In genomic region chr1:204902674-204903073, GRCh38 we compare ENCODE assay signal across 18 cellular contexts. TPM values are rescaled to one million over a fixed set of nuclear protein-coding genes. Genes with fewer than 3 reads are reported as not detected.
A peak's percentile ranks its signal among the peaks of the same experiment; 100 is the strongest.
DNase-seq lines count a peak whose midpoint lies in the region; ATAC-seq lines count a peak whose summit lies in the region.
"Had no signal": no experiment of that assay in that cellular context is flagged by ENCODE, and none has a peak within 500 bp of the region (broad histone marks: within the 10 kb centered on the region; RNA-seq: fewer than 3 reads in every experiment).

No MANE protein-coding gene starts in this region.

- H3K27me3 ChIP-seq in right cardiac atrium (ENCODE audit: control insufficient read depth, insufficient read depth) = no peaks in the 10 kb centered on the region
- H3K27me3 ChIP-seq: SJCRH30 had no signal

- peaks cover 3% of the 10 kb centered on the region for H3K4me1 ChIP-seq in right cardiac atrium (ENCODE audit: control insufficient read depth, insufficient read depth, low read length)

- no peak overlapping the region for H3K4me3 ChIP-seq in right cardiac atrium (ENCODE audit: low read length)
- H3K4me3 ChIP-seq: SJCRH30 had no signal

- H3K27ac ChIP-seq in right cardiac atrium (ENCODE audit: low read length) = no peak overlapping the region
- H3K27ac ChIP-seq: RWPE1, SJCRH30 had no signal

- H3K9me3 ChIP-seq in right cardiac atrium (ENCODE audit: control insufficient read depth, low read length) = no peaks in the 10 kb centered on the region
- H3K9me3 ChIP-seq: SJCRH30 had no signal

- WGBS in right cardiac atrium = 64% methylated on average over 6 of the region's 6 CpGs

- intact Hi-C loops in right cardiac atrium (cut with DNase I) = no loop called here
- intact Hi-C loops in Right ventricle myocardium superior (cut with DNase I) = no loop called here

- DNase-seq in DMS153 treated with DMSO at 0.1 percent for 48 hours (lab: John Stamatoyannopoulos, UW; ENCODE audit: unreplicated experiment) (peak; percentile 53), DMS153 (lab: John Stamatoyannopoulos, UW) (no peak), right cardiac atrium (no peak), Right ventricle myocardium superior (no peak), NCI-H524 treated with DMSO at 0.1 percent for 48 hours (lab: John Stamatoyannopoulos, UW) (peak; percentile 81), NCI-H1694 treated with DMSO at 0.1 percent for 48 hours (lab: John Stamatoyannopoulos, UW) (no peak)
- DNase-seq: 8988T, HFFc6, KBM-7, NCI-H1436, NCI-H526, PC-3, SJCRH30 had no signal

- ATAC-seq in right cardiac atrium (peak; percentile 64 to 74), Right ventricle myocardium superior (ENCODE audit: poor library complexity) (no peak), HG03045 (IDR thresholded peaks at IDR 0.05; ENCODE audit: unreplicated experiment) (no peak), GM18517 (IDR thresholded peaks at IDR 0.05; ENCODE audit: unreplicated experiment) (no peak)
- ATAC-seq: HepG2, PC-3 had no signal

RNA-seq across cellular contexts. Expression of gene NFASC, which starts 32.0 kb away (rescaled TPM):
- total RNA-seq in right cardiac atrium = 10 to 100 TPM; 59.5 to 94.2 (median 67.1) TPM
- polyA plus RNA-seq in right cardiac atrium = 44.2 TPM
- total RNA-seq in Right ventricle myocardium superior = 11.1 TPM
- total RNA-seq: HepG2 had no signal
- polyA plus RNA-seq: CD14-positive monocyte, HepG2 had no signal

Comparison
In these comparisons a context has a peak if more than half of its experiments do, and no peak if none do; other contexts are left out.
1. DNase-seq: peak in DMS153 treated with DMSO at 0.1 percent for 48 hours (single experiment) and NCI-H524 treated with DMSO at 0.1 percent for 48 hours (single experiment); none in DMS153 (single experiment), right cardiac atrium (0 of 3), Right ventricle myocardium superior (single experiment) and NCI-H1694 treated with DMSO at 0.1 percent for 48 hours (single experiment).
2. ATAC-seq: peak in right cardiac atrium (2 of 2); none in Right ventricle myocardium superior (single experiment), HG03045 (single experiment) and GM18517 (single experiment).